ENCODE assay signal across 8 cellular contexts in genomic region chr2:222318026-222318711, GRCh38. TPM values are rescaled to one million over a fixed set of nuclear protein-coding genes. Genes with fewer than 3 reads are reported as not detected.
DNase-seq lines count a peak whose midpoint lies in the region; TF ChIP-seq lines count a peak whose summit lies in the region.

No MANE protein-coding gene starts in this region.

- H3K4me3 ChIP-seq in AG04449 (ENCODE audit: low read depth, low read length) (peak overlapping the region; percentile 54), GM12865 (ENCODE audit: low read depth, low read length) (peak overlapping the region; percentile 97), HEK293 (ENCODE audit: low read depth, low read length) (peak overlapping the region; percentile 51), LNCaP clone FGC (ENCODE audit: low read depth, low read length) (peak overlapping the region; percentile 47)

- TF ChIP-seq CTCF in AG04449 (IDR thresholded peaks at IDR 0.05; ENCODE audit: insufficient read depth, low read length, missing control alignments) (peak; percentile 26), GM12865 (IDR thresholded peaks at IDR 0.05; ENCODE audit: insufficient read depth, low read depth, low read length, missing control alignments) (peak; percentile 51), HEK293 (tag by site-specific recombination; IDR thresholded peaks at IDR 0.05) (peak; percentile 44), LNCaP clone FGC (IDR thresholded peaks at IDR 0.05; ENCODE audit: control insufficient read depth, extremely low read depth, insufficient read depth) (peak; percentile 60)

- no peaks in the 10 kb centered on the region for H3K36me3 ChIP-seq in HEK293 (ENCODE audit: control insufficient read depth in 2 of 2, insufficient read depth in 1 of 2, low read length in 2 of 2)

- CTCF ChIA-PET in AG04449 (lab: Yijun Ruan, JAX) = interaction anchor here (0.6 to 3.8 kb wide), 21 partner anchors 12 to 372 kb away, joined by 3 to 24 read pairs (median 3); partner anchors contain the start of gene PAX3
- CTCF ChIA-PET in HEK293 (lab: Yijun Ruan, JAX) = interaction anchor here (0.5 to 3.1 kb wide), 20 partner anchors 108 to 391 kb away, joined by 3 to 39 read pairs (median 4); no protein-coding TSS in a partner anchor

- no peak for DNase-seq in AG04449 (ENCODE audit: low read depth, low spot score)
- DNase-seq in GM12865 (ENCODE audit: low read depth) = peak; percentile 64
- peak; percentile 33 for DNase-seq in LNCaP clone FGC (ENCODE audit: low read depth)
- peak; percentile 71 for DNase-seq in cerebellum (ENCODE audit: low spot score)
- peak; percentile 65 for DNase-seq in kidney glomerular epithelial cell (lab: John Stamatoyannopoulos, UW)
- peak; percentile 31 for DNase-seq in stimulated activated CD4-positive, alpha-beta T cell treated with anti-CD3 and anti-CD28 coated beads, Interleukin-1b, Interleukin-23, amount 100 ng/mL, for 48 hours

- peaks cover 5% of the 10 kb centered on the region for H3K4me1 ChIP-seq in HEK293 (ENCODE audit: control insufficient read depth, insufficient read depth, low read length)

- H3K9me3 ChIP-seq in HEK293 (ENCODE audit: control insufficient read depth, insufficient read depth, low read depth, low read length) = no peaks in the 10 kb centered on the region

- H3K27ac ChIP-seq in HEK293 (ENCODE audit: extremely low read depth, low read depth, low read length) = peak overlapping the region; percentile 95

- POLR2A ChIA-PET in AG04449 (lab: Yijun Ruan, JAX) (interaction anchor here (0.8 kb wide), 2 partner anchors 19 to 21 kb away, joined by 3 read pairs; partner anchors contain the start of gene PAX3), HEK293 (lab: Yijun Ruan, JAX) (interaction anchor here (0.7 to 1.9 kb wide), 5 partner anchors 20 to 336 kb away, joined by 3 to 31 read pairs (median 3); partner anchors contain the start of gene PAX3)

- peak; percentile 44; the same call in 1 of the 2 replicates for TF ChIP-seq POLR2A in Raji (IDR thresholded peaks at IDR 0.05; ENCODE audit: insufficient read depth, low read depth, low read length)

TF ChIP-seq in HEK293, 187 proteins besides CTCF, POLR2A, EP300 and RAD21 (continues in another document):
- TF ChIP-seq, protein P1, sequence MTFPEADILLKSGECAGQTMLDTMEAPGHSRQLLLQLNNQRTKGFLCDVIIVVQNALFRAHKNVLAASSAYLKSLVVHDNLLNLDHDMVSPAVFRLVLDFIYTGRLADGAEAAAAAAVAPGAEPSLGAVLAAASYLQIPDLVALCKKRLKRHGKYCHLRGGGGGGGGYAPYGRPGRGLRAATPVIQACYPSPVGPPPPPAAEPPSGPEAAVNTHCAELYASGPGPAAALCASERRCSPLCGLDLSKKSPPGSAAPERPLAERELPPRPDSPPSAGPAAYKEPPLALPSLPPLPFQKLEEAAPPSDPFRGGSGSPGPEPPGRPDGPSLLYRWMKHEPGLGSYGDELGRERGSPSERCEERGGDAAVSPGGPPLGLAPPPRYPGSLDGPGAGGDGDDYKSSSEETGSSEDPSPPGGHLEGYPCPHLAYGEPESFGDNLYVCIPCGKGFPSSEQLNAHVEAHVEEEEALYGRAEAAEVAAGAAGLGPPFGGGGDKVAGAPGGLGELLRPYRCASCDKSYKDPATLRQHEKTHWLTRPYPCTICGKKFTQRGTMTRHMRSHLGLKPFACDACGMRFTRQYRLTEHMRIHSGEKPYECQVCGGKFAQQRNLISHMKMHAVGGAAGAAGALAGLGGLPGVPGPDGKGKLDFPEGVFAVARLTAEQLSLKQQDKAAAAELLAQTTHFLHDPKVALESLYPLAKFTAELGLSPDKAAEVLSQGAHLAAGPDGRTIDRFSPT (tag by site-specific recombination; IDR thresholded peaks at IDR 0.05) = no peak
- TF ChIP-seq ZNF701 (tag by site-specific recombination; IDR thresholded peaks at IDR 0.05) (no peak), PRDM4 (tag by site-specific recombination; IDR thresholded peaks at IDR 0.05) (peak; percentile 89), ZNF292 (tag by site-specific recombination; IDR thresholded peaks at IDR 0.05; ENCODE audit: borderline replicate concordance, low read depth) (no peak), ZNF138 (tag by site-specific recombination; IDR thresholded peaks at IDR 0.05; ENCODE audit: borderline replicate concordance) (no peak), PRDM1 (tag by site-specific recombination; IDR thresholded peaks at IDR 0.05) (peak; percentile 57; the same call in 1 of the 2 replicates), ZBTB21 (tag by site-specific recombination; IDR thresholded peaks at IDR 0.05) (no peak), ZNF184 (tag by site-specific recombination; IDR thresholded peaks at IDR 0.05) (no peak), FEZF1 (tag by site-specific recombination; IDR thresholded peaks at IDR 0.05) (no peak), IKZF3 (tag by site-specific recombination; IDR thresholded peaks at IDR 0.05) (peak; percentile 69), ZNF423 (tag by site-specific recombination; IDR thresholded peaks at IDR 0.05) (no peak), ZNF785 (tag by site-specific recombination; IDR thresholded peaks at IDR 0.05) (no peak), ZNF660 (tag by site-specific recombination; IDR thresholded peaks at IDR 0.05) (peak; percentile 61; the same call in 1 of the 2 replicates), KLF8 (tag by site-specific recombination; IDR thresholded peaks at IDR 0.05) (0 out of 2 replicates have a peak, but pooled peaks have one; percentile 60), ZNF311 (tag by site-specific recombination; IDR thresholded peaks at IDR 0.05; ENCODE audit: borderline replicate concordance) (no peak), ZNF132 (tag by site-specific recombination; IDR thresholded peaks at IDR 0.05; ENCODE audit: borderline replicate concordance) (no peak), KLF1 (tag by site-specific recombination; IDR thresholded peaks at IDR 0.05) (no peak), SP7 (tag by site-specific recombination; IDR thresholded peaks at IDR 0.05) (peak; percentile 38; the same call in 1 of the 2 replicates), OVOL3 (tag by site-specific recombination; IDR thresholded peaks at IDR 0.05) (no peak), ZBTB48 (tag by site-specific recombination; IDR thresholded peaks at IDR 0.05) (no peak), ZNF623 (tag by site-specific recombination; IDR thresholded peaks at IDR 0.05) (no peak), ZFP41 (tag by site-specific recombination; IDR thresholded peaks at IDR 0.05; ENCODE audit: borderline replicate concordance) (no peak)
- TF ChIP-seq, protein P2, sequence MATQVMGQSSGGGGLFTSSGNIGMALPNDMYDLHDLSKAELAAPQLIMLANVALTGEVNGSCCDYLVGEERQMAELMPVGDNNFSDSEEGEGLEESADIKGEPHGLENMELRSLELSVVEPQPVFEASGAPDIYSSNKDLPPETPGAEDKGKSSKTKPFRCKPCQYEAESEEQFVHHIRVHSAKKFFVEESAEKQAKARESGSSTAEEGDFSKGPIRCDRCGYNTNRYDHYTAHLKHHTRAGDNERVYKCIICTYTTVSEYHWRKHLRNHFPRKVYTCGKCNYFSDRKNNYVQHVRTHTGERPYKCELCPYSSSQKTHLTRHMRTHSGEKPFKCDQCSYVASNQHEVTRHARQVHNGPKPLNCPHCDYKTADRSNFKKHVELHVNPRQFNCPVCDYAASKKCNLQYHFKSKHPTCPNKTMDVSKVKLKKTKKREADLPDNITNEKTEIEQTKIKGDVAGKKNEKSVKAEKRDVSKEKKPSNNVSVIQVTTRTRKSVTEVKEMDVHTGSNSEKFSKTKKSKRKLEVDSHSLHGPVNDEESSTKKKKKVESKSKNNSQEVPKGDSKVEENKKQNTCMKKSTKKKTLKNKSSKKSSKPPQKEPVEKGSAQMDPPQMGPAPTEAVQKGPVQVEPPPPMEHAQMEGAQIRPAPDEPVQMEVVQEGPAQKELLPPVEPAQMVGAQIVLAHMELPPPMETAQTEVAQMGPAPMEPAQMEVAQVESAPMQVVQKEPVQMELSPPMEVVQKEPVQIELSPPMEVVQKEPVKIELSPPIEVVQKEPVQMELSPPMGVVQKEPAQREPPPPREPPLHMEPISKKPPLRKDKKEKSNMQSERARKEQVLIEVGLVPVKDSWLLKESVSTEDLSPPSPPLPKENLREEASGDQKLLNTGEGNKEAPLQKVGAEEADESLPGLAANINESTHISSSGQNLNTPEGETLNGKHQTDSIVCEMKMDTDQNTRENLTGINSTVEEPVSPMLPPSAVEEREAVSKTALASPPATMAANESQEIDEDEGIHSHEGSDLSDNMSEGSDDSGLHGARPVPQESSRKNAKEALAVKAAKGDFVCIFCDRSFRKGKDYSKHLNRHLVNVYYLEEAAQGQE (tag by site-specific recombination; IDR thresholded peaks at IDR 0.05) = no peak
- TF ChIP-seq, protein P3, sequence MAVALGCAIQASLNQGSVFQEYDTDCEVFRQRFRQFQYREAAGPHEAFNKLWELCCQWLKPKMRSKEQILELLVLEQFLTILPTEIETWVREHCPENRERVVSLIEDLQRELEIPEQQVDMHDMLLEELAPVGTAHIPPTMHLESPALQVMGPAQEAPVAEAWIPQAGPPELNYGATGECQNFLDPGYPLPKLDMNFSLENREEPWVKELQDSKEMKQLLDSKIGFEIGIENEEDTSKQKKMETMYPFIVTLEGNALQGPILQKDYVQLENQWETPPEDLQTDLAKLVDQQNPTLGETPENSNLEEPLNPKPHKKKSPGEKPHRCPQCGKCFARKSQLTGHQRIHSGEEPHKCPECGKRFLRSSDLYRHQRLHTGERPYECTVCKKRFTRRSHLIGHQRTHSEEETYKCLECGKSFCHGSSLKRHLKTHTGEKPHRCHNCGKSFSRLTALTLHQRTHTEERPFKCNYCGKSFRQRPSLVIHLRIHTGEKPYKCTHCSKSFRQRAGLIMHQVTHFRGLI (tag by site-specific recombination; IDR thresholded peaks at IDR 0.05) = peak; percentile 67

RNA-seq across cellular contexts. Expression of gene PAX3, which starts 19.4 kb away (rescaled TPM):
- total RNA-seq in cerebellum = 135 TPM

Comparison
In these comparisons a context has a peak if more than half of its experiments do, and no peak if none do; other contexts are left out.
1. H3K4me3 ChIP-seq: peak in every context shown above with its lines; median percentile 97 in GM12865; 54 in AG04449; 51 in HEK293; 47 in LNCaP clone FGC.